12 cellular contexts compared by ENCODE assay signal in the genomic region with DNA sequence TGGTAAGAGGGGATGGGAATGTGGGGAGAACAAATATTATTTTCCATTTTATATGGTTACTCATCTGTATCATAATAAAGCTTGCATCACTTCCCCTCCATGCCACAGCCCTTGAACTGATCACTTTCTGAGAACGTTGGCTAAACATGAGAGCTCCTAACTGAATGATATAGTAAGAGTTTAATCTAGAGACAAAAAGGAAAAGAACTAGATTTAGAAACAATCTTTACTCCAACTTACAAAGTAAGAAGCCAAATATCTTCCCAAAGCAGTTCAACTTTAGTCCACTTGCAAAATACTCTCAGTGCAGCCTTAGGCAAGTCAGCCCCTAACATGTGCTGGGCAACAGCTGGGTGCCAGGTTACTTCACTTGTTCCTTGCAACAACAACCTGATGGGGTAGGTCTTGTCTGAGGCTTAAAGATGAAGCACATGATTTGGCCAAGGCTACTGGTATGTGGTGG. TPM values are rescaled to one million over a fixed set of nuclear protein-coding genes. Genes with fewer than 3 reads are reported as not detected.
DNase-seq lines count a peak whose midpoint lies in the region; ATAC-seq and TF ChIP-seq lines count a peak whose summit lies in the region.
"Had no signal": no experiment of that assay in that cellular context is flagged by ENCODE, and none has a peak within 500 bp of the region (broad histone marks: within the 10 kb centered on the region; RNA-seq: fewer than 3 reads in every experiment).

No MANE protein-coding gene starts in this region.

- no peak for TF ChIP-seq EP300 in suprapubic skin (IDR thresholded peaks at IDR 0.05)

- ATAC-seq in heart left ventricle (peak in 1 of 4 donors; percentile 21), GM21515 (IDR thresholded peaks at IDR 0.05; ENCODE audit: unreplicated experiment) (no peak)
- ATAC-seq: activated CD8-positive, alpha-beta memory T cell treated with anti-CD3 and anti-CD28 coated beads, Interleukin-2, amount 10 ng/mL, durations not matched to agents 7 days and 5 days; naive thymus-derived CD4-positive, alpha-beta T cell had no signal

- CTCF ChIA-PET in activated CD4-positive, alpha-beta memory T cell treated with anti-CD3 and anti-CD28 coated beads for 36 hours (lab: Charles Lee) = interaction anchor here (1.3 kb wide), 1 partner anchor 19 kb away, joined by 3 read pairs; no protein-coding TSS in a partner anchor
- CTCF ChIA-PET in activated CD4-positive, alpha-beta memory T cell treated with anti-CD3 and anti-CD28 coated beads, Interleukin-2, amount 10 ng/mL, durations not matched to agents 7 days and 5 days (lab: Charles Lee) = no interaction called here

- H3K4me3 ChIP-seq in heart left ventricle (no peak overlapping the region), suprapubic skin (no peak overlapping the region)

- TF ChIP-seq CTCF in heart left ventricle (IDR thresholded peaks at IDR 0.05) (no peak), suprapubic skin (IDR thresholded peaks at IDR 0.05) (no peak), CD14-positive monocyte (IDR thresholded peaks at IDR 0.05) (no peak)

- H3K9me3 Mint-ChIP-seq in activated CD4-positive, alpha-beta memory T cell treated with anti-CD3 and anti-CD28 coated beads for 36 hours = peaks cover 7% of the 10 kb centered on the region
- peaks cover 10% of the 10 kb centered on the region for H3K9me3 Mint-ChIP-seq in activated CD4-positive, alpha-beta memory T cell treated with anti-CD3 and anti-CD28 coated beads, Interleukin-2, amount 10 ng/mL, durations not matched to agents 7 days and 5 days
- peaks cover 0 to 4% (median 0%) of the 10 kb centered on the region in 7 donors for H3K9me3 Mint-ChIP-seq in CD14-positive monocyte

- intact Hi-C loops in activated CD4-positive, alpha-beta memory T cell treated with anti-CD3 and anti-CD28 coated beads for 36 hours (cut with micrococcal nuclease) = no loop called here
- intact Hi-C loops in heart left ventricle (cut with DNase I) (loop anchor here in 1 of 10 donors (10.0 kb wide), 1 partner anchor 59 kb away; no protein-coding TSS in a partner anchor), head of caudate nucleus (cut with DNase I) (no loop called here), CD14-positive monocyte (cut with micrococcal nuclease) (no loop called here)

- H3K27ac ChIP-seq in heart left ventricle (peak overlapping the region in 7 of 12 donors; percentile 4 to 44 (median 20)), suprapubic skin (peak overlapping the region; percentile 73)

- no peaks in the 10 kb centered on the region for H3K36me3 ChIP-seq in heart left ventricle
- H3K36me3 ChIP-seq in suprapubic skin = no peaks in the 10 kb centered on the region

- H3K4me1 Mint-ChIP-seq in activated CD4-positive, alpha-beta memory T cell treated with anti-CD3 and anti-CD28 coated beads for 36 hours (ENCODE audit: low read depth) = peaks cover 40% of the 10 kb centered on the region
- H3K4me1 Mint-ChIP-seq in activated CD4-positive, alpha-beta memory T cell treated with anti-CD3 and anti-CD28 coated beads, Interleukin-2, amount 10 ng/mL, durations not matched to agents 7 days and 5 days = peaks cover 14% of the 10 kb centered on the region
- H3K4me1 Mint-ChIP-seq in CD14-positive monocyte = peaks cover 71% of the 10 kb centered on the region

- 41 to 67% (median 59%) methylated on average over 1 of the region's 1 CpG for WGBS in heart left ventricle, 4 donors
- WGBS in suprapubic skin = 11% methylated on average over 1 of the region's 1 CpG

- DNase-seq in activated CD4-positive, alpha-beta memory T cell treated with anti-CD3 and anti-CD28 coated beads for 36 hours = no peak
- no peak for DNase-seq in activated CD4-positive, alpha-beta memory T cell treated with anti-CD3 and anti-CD28 coated beads, Interleukin-2, amount 10 ng/mL, durations not matched to agents 7 days and 5 days
- DNase-seq in amniotic epithelial cell (ENCODE audit: low read depth) (peak; percentile 35), heart left ventricle (no peak), suprapubic skin (ENCODE audit: low spot score in 2 of 2) (no peak), head of caudate nucleus (no peak), CD14-positive monocyte (ENCODE audit: low spot score) (no peak)
- DNase-seq: activated CD8-positive, alpha-beta memory T cell treated with anti-CD3 and anti-CD28 coated beads, Interleukin-2, amount 10 ng/mL, durations not matched to agents 7 days and 5 days; cerebellar nuclear complex; naive thymus-derived CD4-positive, alpha-beta T cell; NCI-H526 had no signal

- POLR2A ChIA-PET in activated CD4-positive, alpha-beta memory T cell treated with anti-CD3 and anti-CD28 coated beads for 36 hours (lab: Charles Lee) = interaction anchor here (0.6 kb wide), 1 partner anchor 32 kb away, joined by 3 read pairs; no protein-coding TSS in a partner anchor
- POLR2A ChIA-PET in activated CD4-positive, alpha-beta memory T cell treated with anti-CD3 and anti-CD28 coated beads, Interleukin-2, amount 10 ng/mL, durations not matched to agents 7 days and 5 days (lab: Charles Lee) = no interaction called here

- H3K27me3 ChIP-seq in heart left ventricle (no peaks in the 10 kb centered on the region), suprapubic skin (no peaks in the 10 kb centered on the region)

- peak overlapping the region; percentile 51 for H3K27ac Mint-ChIP-seq in activated CD4-positive, alpha-beta memory T cell treated with anti-CD3 and anti-CD28 coated beads for 36 hours
- no peak overlapping the region for H3K27ac Mint-ChIP-seq in activated CD4-positive, alpha-beta memory T cell treated with anti-CD3 and anti-CD28 coated beads, Interleukin-2, amount 10 ng/mL, durations not matched to agents 7 days and 5 days
- peak overlapping the region in 2 of 7 donors; percentile 18 to 75 for H3K27ac Mint-ChIP-seq in CD14-positive monocyte
- H3K27ac Mint-ChIP-seq: activated CD8-positive, alpha-beta memory T cell treated with anti-CD3 and anti-CD28 coated beads, Interleukin-2, amount 10 ng/mL, durations not matched to agents 7 days and 5 days had no signal

- H3K36me3 Mint-ChIP-seq in activated CD4-positive, alpha-beta memory T cell treated with anti-CD3 and anti-CD28 coated beads for 36 hours = peaks cover 11% of the 10 kb centered on the region
- H3K36me3 Mint-ChIP-seq in activated CD4-positive, alpha-beta memory T cell treated with anti-CD3 and anti-CD28 coated beads, Interleukin-2, amount 10 ng/mL, durations not matched to agents 7 days and 5 days (ENCODE audit: low read depth) = peaks cover 15% of the 10 kb centered on the region
- H3K36me3 Mint-ChIP-seq in CD14-positive monocyte = peaks cover 0 to 2% of the 10 kb centered on the region in 2 donors

- TF ChIP-seq POLR2A in heart left ventricle (IDR thresholded peaks at IDR 0.05) (no peak), suprapubic skin (IDR thresholded peaks at IDR 0.05) (no peak)

- no peaks in the 10 kb centered on the region for H3K27me3 Mint-ChIP-seq in activated CD4-positive, alpha-beta memory T cell treated with anti-CD3 and anti-CD28 coated beads for 36 hours
- no peaks in the 10 kb centered on the region for H3K27me3 Mint-ChIP-seq in activated CD4-positive, alpha-beta memory T cell treated with anti-CD3 and anti-CD28 coated beads, Interleukin-2, amount 10 ng/mL, durations not matched to agents 7 days and 5 days
- no peaks in the 10 kb centered on the region for H3K27me3 Mint-ChIP-seq in CD14-positive monocyte (ENCODE audit: low read depth in 3 of 3)
- H3K27me3 Mint-ChIP-seq: activated CD8-positive, alpha-beta memory T cell treated with anti-CD3 and anti-CD28 coated beads, Interleukin-2, amount 10 ng/mL, durations not matched to agents 7 days and 5 days; naive thymus-derived CD4-positive, alpha-beta T cell had no signal

- H3K4me1 ChIP-seq in heart left ventricle (peaks cover 5 to 81% (median 51%) of the 10 kb centered on the region in 12 donors), suprapubic skin (peaks cover 84% of the 10 kb centered on the region)

- H3K9me3 ChIP-seq in heart left ventricle (no peaks in the 10 kb centered on the region), suprapubic skin (no peaks in the 10 kb centered on the region)

- no peak overlapping the region for H3K4me3 Mint-ChIP-seq in activated CD4-positive, alpha-beta memory T cell treated with anti-CD3 and anti-CD28 coated beads for 36 hours
- H3K4me3 Mint-ChIP-seq in activated CD4-positive, alpha-beta memory T cell treated with anti-CD3 and anti-CD28 coated beads, Interleukin-2, amount 10 ng/mL, durations not matched to agents 7 days and 5 days = no peak overlapping the region
- peak overlapping the region in 1 of 2 donors; percentile 51 for H3K4me3 Mint-ChIP-seq in CD14-positive monocyte
- H3K4me3 Mint-ChIP-seq: activated CD8-positive, alpha-beta memory T cell treated with anti-CD3 and anti-CD28 coated beads, Interleukin-2, amount 10 ng/mL, durations not matched to agents 7 days and 5 days had no signal

RNA-seq across cellular contexts. Expression of gene SMURF1, which starts 20.3 kb away (rescaled TPM):
- total RNA-seq in activated CD4-positive, alpha-beta memory T cell treated with anti-CD3 and anti-CD28 coated beads for 36 hours = 10 to 100 TPM; 14.0 to 16.2 TPM
- total RNA-seq in activated CD4-positive, alpha-beta memory T cell treated with anti-CD3 and anti-CD28 coated beads, Interleukin-2, amount 10 ng/mL, durations not matched to agents 7 days and 5 days = 10 to 100 TPM; 15.9 to 17.6 TPM
- total RNA-seq in heart left ventricle (10 to 100 TPM in 7 of 9 donors, 1 to 10 TPM in 2; 8.0 to 15.4 (median 13.2) TPM), suprapubic skin (10 to 100 TPM; 26.9 to 74.9 (median 30.2) TPM)
- polyA plus RNA-seq in heart left ventricle (1 to 10 TPM; 3.5 to 9.5 TPM), CD14-positive monocyte (1 to 10 TPM in 1 of 2 donors, under 1 TPM in 1; 0.48 to 1.6 TPM)
